Comparison of ENCODE assay signal across 1 cellular context in genomic region chr1:173302890-173303829, GRCh38.
TF ChIP-seq lines count a peak whose summit lies in the region.

No MANE protein-coding gene starts in this region.

TF ChIP-seq in K562, 482 proteins besides CTCF, POLR2A, EP300 and RAD21 (continued from another document and continues in another):
- TF ChIP-seq BCL6 (CRISPR knock-in tag; IDR thresholded peaks at IDR 0.05) (no peak), TCF15 (CRISPR knock-in tag; IDR thresholded peaks at IDR 0.05) (no peak), OTX1 (CRISPR knock-in tag; IDR thresholded peaks at IDR 0.05) (peak; percentile 71; the same call in 1 of the 2 replicates), VEZF1 (CRISPR knock-in tag; IDR thresholded peaks at IDR 0.05) (peak; percentile 86), CTBP1 (IDR thresholded peaks at IDR 0.05; ENCODE audit: borderline replicate concordance) (peak; percentile 87), ZBTB40 (IDR thresholded peaks at IDR 0.05) (0 out of 2 replicates have a peak, but pooled peaks have one; percentile 41), ZBTB40 (CRISPR knock-in tag; IDR thresholded peaks at IDR 0.05) (no peak), ZC3H4 (CRISPR knock-in tag; IDR thresholded peaks at IDR 0.05; ENCODE audit: borderline replicate concordance) (no peak), ZNF699 (CRISPR knock-in tag; IDR thresholded peaks at IDR 0.05; ENCODE audit: insufficient replicate concordance) (no peak), RAD51 (IDR thresholded peaks at IDR 0.05; ENCODE audit: borderline replicate concordance, low read depth) (no peak; the same call in 1 of the 2 replicates), NR2F6 (CRISPR knock-in tag; IDR thresholded peaks at IDR 0.05) (no peak), CBX1 (IDR thresholded peaks at IDR 0.05; ENCODE audit: low read depth) (no peak), SP1 (CRISPR knock-in tag; IDR thresholded peaks at IDR 0.05) (no peak), DIDO1 (tag; IDR thresholded peaks at IDR 0.05; ENCODE audit: low read depth) (no peak), NONO (IDR thresholded peaks at IDR 0.05; ENCODE audit: low read depth in 2 of 2, low read length in 1 of 2) (peak in 1 of 2 experiments; percentile 34; a peak in 1 of 4 replicates), NCOA4 (IDR thresholded peaks at IDR 0.05; ENCODE audit: partially characterized antibody) (no peak), RFX7 (CRISPR knock-in tag; IDR thresholded peaks at IDR 0.05) (no peak), U2AF1 (optimal IDR thresholded peaks at IDR 0.05; ENCODE audit: low read depth, low read length) (no peak), HDAC1 (IDR thresholded peaks at IDR 0.05) (peak in 1 of 2 experiments; percentile 63; a peak in 2 of 4 replicates), CBFA2T3 (IDR thresholded peaks at IDR 0.05) (peak; percentile 83), HNRNPLL (IDR thresholded peaks at IDR 0.05; ENCODE audit: low read depth, low read length, poor library complexity, severe bottlenecking) (no peak), ZHX1 (conservative IDR thresholded peaks at IDR 0.05; ENCODE audit: low read length) (no peak), MAFF (IDR thresholded peaks at IDR 0.05; ENCODE audit: low read length) (no peak), DLX4 (CRISPR knock-in tag; IDR thresholded peaks at IDR 0.05) (no peak), CTCFL (IDR thresholded peaks at IDR 0.05; ENCODE audit: borderline replicate concordance, insufficient read depth, low read depth, low read length, poor library complexity, severe bottlenecking) (no peak), PRDM10 (IDR thresholded peaks at IDR 0.05; ENCODE audit: partially characterized antibody) (peak; percentile 80), ZNF589 (CRISPR knock-in tag; IDR thresholded peaks at IDR 0.05; ENCODE audit: low read depth) (no peak), HDGF (IDR thresholded peaks at IDR 0.05) (0 out of 2 replicates have a peak, but pooled peaks have one; percentile 40), SIN3B (IDR thresholded peaks at IDR 0.05; ENCODE audit: low read depth) (no peak), ZNF175 (CRISPR knock-in tag; IDR thresholded peaks at IDR 0.05; ENCODE audit: low read depth) (no peak), KAT2B (IDR thresholded peaks at IDR 0.05; ENCODE audit: low read depth, low read length) (no peak), NCOA1 (IDR thresholded peaks at IDR 0.05; ENCODE audit: low read depth) (peak; percentile 55), ZNF239 (CRISPR knock-in tag; IDR thresholded peaks at IDR 0.05) (no peak), NBN (IDR thresholded peaks at IDR 0.05; ENCODE audit: low read depth) (peak; percentile 79; the same call in 1 of the 2 replicates), ZNF778 (CRISPR knock-in tag; IDR thresholded peaks at IDR 0.05) (no peak), LARP7 (IDR thresholded peaks at IDR 0.05) (no peak), ZBTB12 (CRISPR knock-in tag; IDR thresholded peaks at IDR 0.05) (no peak), CBFB (CRISPR knock-in tag; IDR thresholded peaks at IDR 0.05) (no peak), NR2C1 (IDR thresholded peaks at IDR 0.05) (no peak), NR2C1 (tag; IDR thresholded peaks at IDR 0.05) (peak; percentile 38; the same call in 1 of the 2 replicates), SRSF9 (IDR thresholded peaks at IDR 0.05; ENCODE audit: borderline replicate concordance, low read depth, low read length) (no peak), BRD9 (IDR thresholded peaks at IDR 0.05; ENCODE audit: low read depth, partially characterized antibody) (peak; percentile 64), MAX (CRISPR knock-in tag; IDR thresholded peaks at IDR 0.05) (no peak)
